In genomic region chr3:13013151-13013561, GRCh38 we compare ENCODE assay signal across 8 cellular contexts.
DNase-seq lines count a peak whose midpoint lies in the region; ATAC-seq and TF ChIP-seq lines count a peak whose summit lies in the region.

No MANE protein-coding gene starts in this region.

- H3K36me3 Mint-ChIP-seq in activated naive CD4-positive, alpha-beta T cell treated with anti-CD3 and anti-CD28 coated beads, Interleukin-2, amount 50 U/mL, for 24 hours, result no peaks in the 10 kb centered on the region
- peaks cover 25% of the 10 kb centered on the region for H3K36me3 Mint-ChIP-seq in T-helper 1 cell treated with Interleukin-12 subunit alpha and Interleukin-12 subunit beta and Interleukin-4 antibody, amounts not matched to agents 30 μg/mL and 1 μg/mL, for 36 hours (ENCODE audit: low read depth)

- POLR2A ChIA-PET in A673 (lab: Charles Lee; ENCODE audit: low non-redundant PET), result no interaction called here

- DNase-seq in activated naive CD4-positive, alpha-beta T cell (lab: John Stamatoyannopoulos, UW), result no peak
- peak; percentile 38 to 72 for DNase-seq in erythroblast (lab: John Stamatoyannopoulos, UW)
- no peak for DNase-seq in NCI-H345 treated with DMSO at 0.1 percent for 48 hours (lab: John Stamatoyannopoulos, UW; ENCODE audit: unreplicated experiment)
- DNase-seq in A673 (ENCODE audit: low spot score), result no peak

- no peaks in the 10 kb centered on the region for H3K9me3 Mint-ChIP-seq in activated naive CD4-positive, alpha-beta T cell treated with anti-CD3 and anti-CD28 coated beads, Interleukin-2, amount 50 U/mL, for 24 hours
- no peaks in the 10 kb centered on the region for H3K9me3 Mint-ChIP-seq in T-helper 1 cell treated with Interleukin-12 subunit alpha and Interleukin-12 subunit beta and Interleukin-4 antibody, amounts not matched to agents 30 μg/mL and 1 μg/mL, for 36 hours

- H3K4me1 ChIP-seq in thymus (ENCODE audit: control insufficient read depth, insufficient read depth, low read length) (peaks cover 46% of the 10 kb centered on the region), A673 (ENCODE audit: insufficient read depth, low read length, poor library complexity, severe bottlenecking) (no peaks in the 10 kb centered on the region)

- no peak overlapping the region for H3K4me3 ChIP-seq in thymus (ENCODE audit: low read length)
- no peak overlapping the region for H3K4me3 ChIP-seq in A673 (ENCODE audit: low read depth, low read length, poor library complexity, severe bottlenecking)

- BruUV-seq in A673 (replicated peaks; lab: Mats Ljungman, UMichigan), result no TSS peak

- peaks cover 83% of the 10 kb centered on the region for H3K4me1 Mint-ChIP-seq in activated naive CD4-positive, alpha-beta T cell treated with anti-CD3 and anti-CD28 coated beads, Interleukin-2, amount 50 U/mL, for 24 hours
- H3K4me1 Mint-ChIP-seq in T-helper 1 cell treated with Interleukin-12 subunit alpha and Interleukin-12 subunit beta and Interleukin-4 antibody, amounts not matched to agents 30 μg/mL and 1 μg/mL, for 36 hours (ENCODE audit: low read depth), result peaks cover 74% of the 10 kb centered on the region

- peak overlapping the region; percentile 40 for H3K4me3 Mint-ChIP-seq in activated naive CD4-positive, alpha-beta T cell treated with anti-CD3 and anti-CD28 coated beads, Interleukin-2, amount 50 U/mL, for 24 hours
- H3K4me3 Mint-ChIP-seq in T-helper 1 cell treated with Interleukin-12 subunit alpha and Interleukin-12 subunit beta and Interleukin-4 antibody, amounts not matched to agents 30 μg/mL and 1 μg/mL, for 36 hours, result peak overlapping the region; percentile 94

- H3K9me3 ChIP-seq in thymus (ENCODE audit: control insufficient read depth) (no peaks in the 10 kb centered on the region), A673 (ENCODE audit: low read depth, low read length, poor library complexity, severe bottlenecking) (no peaks in the 10 kb centered on the region)

- no peak for TF ChIP-seq CTCF in A673 (conservative IDR thresholded peaks at IDR 0.05; ENCODE audit: low read depth, low read length)

- 96% methylated on average over 7 of the region's 7 CpGs for WGBS in thymus

- CTCF ChIA-PET in A673 (lab: Charles Lee), result no interaction called here

- H3K36me3 ChIP-seq in thymus (ENCODE audit: control insufficient read depth, insufficient read depth) (peaks cover 2% of the 10 kb centered on the region), A673 (ENCODE audit: insufficient read depth, low read length, poor library complexity, severe bottlenecking) (no peaks in the 10 kb centered on the region)

- H3K27me3 Mint-ChIP-seq in activated naive CD4-positive, alpha-beta T cell treated with anti-CD3 and anti-CD28 coated beads, Interleukin-2, amount 50 U/mL, for 24 hours, result no peaks in the 10 kb centered on the region
- no peaks in the 10 kb centered on the region for H3K27me3 Mint-ChIP-seq in T-helper 1 cell treated with Interleukin-12 subunit alpha and Interleukin-12 subunit beta and Interleukin-4 antibody, amounts not matched to agents 30 μg/mL and 1 μg/mL, for 36 hours (ENCODE audit: low read depth)

- no peak for ATAC-seq in GM21717 (IDR thresholded peaks at IDR 0.05; ENCODE audit: unreplicated experiment)

- H3K27me3 ChIP-seq in thymus (ENCODE audit: control insufficient read depth, insufficient read depth) (no peaks in the 10 kb centered on the region), A673 (replicated peaks; ENCODE audit: insufficient read depth, low read depth, low read length, poor library complexity) (no peaks in the 10 kb centered on the region)

- TF ChIP-seq POLR2A in erythroblast (IDR thresholded peaks at IDR 0.05; ENCODE audit: low read length), result no peak

- H3K27ac ChIP-seq in thymus (ENCODE audit: low read depth) (peak overlapping the region; percentile 57), A673 (ENCODE audit: low read depth, low read length, poor library complexity, severe bottlenecking) (no peak overlapping the region)

- intact Hi-C loops in A673 (cut with micrococcal nuclease; ENCODE audit: unreplicated experiment), result no loop called here

- H3K27ac Mint-ChIP-seq in activated naive CD4-positive, alpha-beta T cell treated with anti-CD3 and anti-CD28 coated beads, Interleukin-2, amount 50 U/mL, for 24 hours, result peak overlapping the region; percentile 56
- H3K27ac Mint-ChIP-seq in T-helper 1 cell treated with Interleukin-12 subunit alpha and Interleukin-12 subunit beta and Interleukin-4 antibody, amounts not matched to agents 30 μg/mL and 1 μg/mL, for 36 hours, result peak overlapping the region; percentile 100

Comparison
In these comparisons a context has a peak if more than half of its experiments do, and no peak if none do; other contexts are left out.
1. DNase-seq: peak in erythroblast (2 of 2); none in activated naive CD4-positive, alpha-beta T cell (0 of 4), NCI-H345 treated with DMSO at 0.1 percent for 48 hours (single experiment) and A673 (single experiment).